ENCODE assay signal across 30 cellular contexts in genomic region chr13:24134772-24135171, GRCh38.
"Had no signal": no experiment of that assay in that cellular context is flagged by ENCODE, and none has a peak within 500 bp of the region (broad histone marks: within the 10 kb centered on the region; RNA-seq: fewer than 3 reads in every experiment).

No MANE protein-coding gene starts in this region.

- H3K9me3 ChIP-seq: ascending aorta, SK-N-SH had no signal

- H3K4me2 ChIP-seq: SK-N-SH had no signal

- H3K36me3 ChIP-seq: ascending aorta, brain microvascular endothelial cell, cardiac muscle cell, MG63, SJCRH30 had no signal

- H3K27ac ChIP-seq: ascending aorta, brain microvascular endothelial cell, cardiac muscle cell, SJCRH30, VCaP had no signal

- DNase-seq: activated CD4-positive, alpha-beta memory T cell treated with anti-CD3 and anti-CD28 coated beads for 36 hours; activated CD4-positive, alpha-beta T cell treated with anti-CD3 and anti-CD28 coated beads, Interleukin-2, amount 10 ng/mL, durations not matched to agents 7 days and 5 days; activated CD4-positive, CD25-positive, alpha-beta regulatory T cell; activated CD8-positive, alpha-beta memory T cell treated with anti-CD3 and anti-CD28 coated beads for 24 hours; activated effector memory CD4-positive, alpha-beta T cell treated with anti-CD3 and anti-CD28 coated beads, Interleukin-2, amount 50 U/mL, for 16 hours; activated naive CD4-positive, alpha-beta T cell treated with Interleukin-2 at 50 U/mL for 16 hours; activated naive CD8-positive, alpha-beta T cell treated with anti-CD3 and anti-CD28 coated beads, Interleukin-2, amount 50 U/mL, for 24 hours; activated T-cell treated with anti-CD3 and anti-CD28 coated beads, Interleukin-2, amount 50 U/mL, for 4 hours; amniotic stem cell; brain microvascular endothelial cell; MG63; MV-4-11; NCI-H1092 treated with DMSO at 0.1 percent for 48 hours; NCI-H1436; NCI-H1694 treated with DMSO at 0.1 percent for 48 hours; NCI-H2029 treated with DMSO at 0.1 percent for 48 hours; NCI-H510A treated with DMSO at 0.1 percent for 48 hours; NCI-H69; NK-92 treated with Interleukin-12 subunit alpha and Interleukin-12 subunit beta, amount 100 ng/mL, for 24 hours; OCI-M1; Right ventricle myocardium superior; RPMI8226; SK-N-SH; T-helper 1 cell had no signal

- H3K27ac Mint-ChIP-seq: activated CD4-positive, alpha-beta memory T cell treated with anti-CD3 and anti-CD28 coated beads for 36 hours; activated CD4-positive, alpha-beta T cell treated with anti-CD3 and anti-CD28 coated beads, Interleukin-2, amount 10 ng/mL, durations not matched to agents 7 days and 5 days; activated naive CD4-positive, alpha-beta T cell treated with anti-CD3 and anti-CD28 coated beads, Interleukin-2, amount 50 U/mL, for 72 hours; activated naive CD8-positive, alpha-beta T cell treated with anti-CD3 and anti-CD28 coated beads, Interleukin-2, amount 50 U/mL, for 24 hours had no signal

- H3K4me1 Mint-ChIP-seq: activated naive CD8-positive, alpha-beta T cell treated with anti-CD3 and anti-CD28 coated beads, Interleukin-2, amount 50 U/mL, for 24 hours had no signal

- H3K9ac ChIP-seq: SK-N-SH had no signal

- H3K4me3 ChIP-seq: ascending aorta, cardiac muscle cell, MG63, SJCRH30 had no signal

- H3K27me3 ChIP-seq: ascending aorta, brain microvascular endothelial cell, cardiac muscle cell, MG63, SJCRH30 had no signal

- H3K4me3 Mint-ChIP-seq: activated CD4-positive, alpha-beta memory T cell treated with anti-CD3 and anti-CD28 coated beads for 36 hours; activated CD4-positive, alpha-beta T cell treated with anti-CD3 and anti-CD28 coated beads, Interleukin-2, amount 10 ng/mL, durations not matched to agents 7 days and 5 days; activated naive CD8-positive, alpha-beta T cell treated with anti-CD3 and anti-CD28 coated beads, Interleukin-2, amount 50 U/mL, for 24 hours; activated T-cell treated with anti-CD3 and anti-CD28 coated beads, Interleukin-2, amount 50 U/mL, for 4 hours had no signal

- ATAC-seq: activated naive CD4-positive, alpha-beta T cell treated with anti-CD3 and anti-CD28 coated beads, Interleukin-2, amount 50 U/mL, for 72 hours; activated naive CD8-positive, alpha-beta T cell treated with anti-CD3 and anti-CD28 coated beads, Interleukin-2, amount 50 U/mL, for 24 hours; activated T-cell treated with anti-CD3 and anti-CD28 coated beads, Interleukin-2, amount 50 U/mL, for 4 hours; Panc1 had no signal

- H3K4me1 ChIP-seq: ascending aorta had no signal
